13 cellular contexts compared by ENCODE assay signal in the genomic region with DNA sequence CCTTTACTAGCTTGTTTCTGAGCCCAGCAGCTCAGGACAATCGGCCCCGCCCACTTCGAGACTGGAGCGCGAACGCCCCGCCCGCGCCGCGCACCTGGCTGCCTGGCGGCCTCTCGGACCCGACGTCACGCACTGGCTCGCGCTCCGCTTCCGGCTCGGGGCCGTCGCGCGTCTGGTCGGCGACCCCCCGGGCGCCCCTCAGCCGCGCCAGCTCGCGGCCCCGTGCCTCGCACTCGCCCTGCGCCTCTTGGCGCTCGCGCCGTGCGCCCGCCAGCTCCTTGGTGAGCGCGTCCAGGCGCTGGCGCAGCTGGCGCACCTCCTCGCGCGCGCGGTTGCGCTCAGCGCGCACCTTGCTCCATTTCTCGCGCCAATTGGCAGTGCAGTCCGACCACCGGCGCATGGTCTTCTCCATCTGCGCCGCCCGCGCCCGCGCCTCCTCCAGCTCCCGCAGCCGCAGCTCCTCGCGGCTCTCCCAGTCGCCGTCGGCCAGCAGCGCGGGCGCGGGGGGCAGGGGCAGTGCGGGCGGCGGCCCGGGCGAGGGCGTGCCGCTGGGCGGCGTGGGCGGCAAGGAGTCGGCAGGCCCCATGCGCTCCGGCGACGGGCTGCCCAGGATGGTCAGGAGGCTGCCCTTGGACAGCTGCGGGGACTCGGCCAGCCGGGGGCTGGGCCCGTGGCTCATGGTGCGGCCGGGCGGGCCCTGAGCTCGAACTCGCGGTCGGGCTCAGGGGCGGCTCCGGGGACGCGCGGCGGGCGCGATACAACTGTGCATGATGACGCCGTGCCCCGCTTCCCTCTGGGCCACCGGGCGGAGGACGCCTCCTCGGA. TPM values are rescaled to one million over a fixed set of nuclear protein-coding genes. Genes with fewer than 3 reads are reported as not detected.
DNase-seq lines count a peak whose midpoint lies in the region; ATAC-seq and TF ChIP-seq lines count a peak whose summit lies in the region.
"Had no signal": no experiment of that assay in that cellular context is flagged by ENCODE, and none has a peak within 500 bp of the region (broad histone marks: within the 10 kb centered on the region; RNA-seq: fewer than 3 reads in every experiment).

No MANE protein-coding gene starts in this region.

- no peak for TF ChIP-seq EP300 in suprapubic skin (IDR thresholded peaks at IDR 0.05)

- TF ChIP-seq POLR2A in suprapubic skin (IDR thresholded peaks at IDR 0.05): no peak

- no peaks in the 10 kb centered on the region for H3K27me3 ChIP-seq in suprapubic skin

- POLR2A ChIA-PET in activated CD8-positive, alpha-beta T cell treated with anti-CD3 and anti-CD28 coated beads for 36 hours (lab: Charles Lee): interaction anchor here (0.9 kb wide), 1 partner anchor 9 kb away, joined by 7 read pairs; no protein-coding TSS in a partner anchor

- no peaks in the 10 kb centered on the region for H3K36me3 ChIP-seq in suprapubic skin
- H3K36me3 ChIP-seq: prostate gland had no signal

- no peaks in the 10 kb centered on the region for H3K9me3 Mint-ChIP-seq in T-helper 2 cell treated with Interferon-gamma antibody and Interleukin-4, amounts not matched to agents 5 μg/mL and 100 μg/mL, for 36 hours
- no peaks in the 10 kb centered on the region for H3K9me3 Mint-ChIP-seq in activated CD8-positive, alpha-beta T cell treated with anti-CD3 and anti-CD28 coated beads for 36 hours

- no peak overlapping the region for H3K27ac ChIP-seq in suprapubic skin

- peak overlapping the region; percentile 19 for H3K4me3 ChIP-seq in suprapubic skin
- H3K4me3 ChIP-seq: A549, prostate gland had no signal

- peaks cover 30% of the 10 kb centered on the region for H3K4me1 ChIP-seq in suprapubic skin

- peak overlapping the region; percentile 97 for H3K27ac Mint-ChIP-seq in T-helper 2 cell treated with Interferon-gamma antibody and Interleukin-4, amounts not matched to agents 5 μg/mL and 100 μg/mL, for 36 hours
- H3K27ac Mint-ChIP-seq in activated CD8-positive, alpha-beta T cell treated with anti-CD3 and anti-CD28 coated beads for 36 hours: peak overlapping the region; percentile 96

- peaks cover 8% of the 10 kb centered on the region for H3K36me3 Mint-ChIP-seq in T-helper 2 cell treated with Interferon-gamma antibody and Interleukin-4, amounts not matched to agents 5 μg/mL and 100 μg/mL, for 36 hours (ENCODE audit: low read depth)
- H3K36me3 Mint-ChIP-seq in activated CD8-positive, alpha-beta T cell treated with anti-CD3 and anti-CD28 coated beads for 36 hours (ENCODE audit: low read depth): peaks cover 4% of the 10 kb centered on the region

- in situ Hi-C loops in GM13976 (cut with MboI; ENCODE audit: low sequenced_read_pairs, unreplicated experiment): no loop called here

- H3K4me1 Mint-ChIP-seq in T-helper 2 cell treated with Interferon-gamma antibody and Interleukin-4, amounts not matched to agents 5 μg/mL and 100 μg/mL, for 36 hours (ENCODE audit: low read depth): peaks cover 40% of the 10 kb centered on the region
- H3K4me1 Mint-ChIP-seq in activated CD8-positive, alpha-beta T cell treated with anti-CD3 and anti-CD28 coated beads for 36 hours (ENCODE audit: low read depth): peaks cover 39% of the 10 kb centered on the region

- H3K4me3 Mint-ChIP-seq in T-helper 2 cell treated with Interferon-gamma antibody and Interleukin-4, amounts not matched to agents 5 μg/mL and 100 μg/mL, for 36 hours: no peak overlapping the region
- peak overlapping the region; percentile 54 for H3K4me3 Mint-ChIP-seq in activated CD8-positive, alpha-beta T cell treated with anti-CD3 and anti-CD28 coated beads for 36 hours

- no peaks in the 10 kb centered on the region for H3K9me3 ChIP-seq in suprapubic skin
- H3K9me3 ChIP-seq: A549, prostate gland had no signal

- TF ChIP-seq CTCF in activated CD8-positive, alpha-beta T cell treated with anti-CD3 and anti-CD28 coated beads for 36 hours (IDR thresholded peaks at IDR 0.05): no peak
- TF ChIP-seq CTCF in suprapubic skin (IDR thresholded peaks at IDR 0.05) (no peak), GM13976 (IDR thresholded peaks at IDR 0.05; ENCODE audit: borderline replicate concordance, control extremely low read depth, extremely low read depth, insufficient read depth, missing control alignments) (no peak)

- no peak for DNase-seq in T-helper 2 cell treated with Interferon-gamma antibody and Interleukin-4, amounts not matched to agents 5 μg/mL and 100 μg/mL, for 36 hours (ENCODE audit: low spot score)
- no peak for DNase-seq in T-helper 2 cell
- no peak for DNase-seq in activated CD8-positive, alpha-beta T cell treated with anti-CD3 and anti-CD28 coated beads for 36 hours
- DNase-seq in left kidney (ENCODE audit: low read depth, low spot score): peak; percentile 87
- DNase-seq in suprapubic skin (ENCODE audit: low spot score in 2 of 2): peak in 1 of 2 donors; percentile 61
- no peak for DNase-seq in GM13976 (ENCODE audit: low spot score)
- DNase-seq: amniotic stem cell had no signal

- WGBS in suprapubic skin: 74% methylated on average over 90 of the region's 119 CpGs

- ATAC-seq in activated CD8-positive, alpha-beta T cell treated with anti-CD3 and anti-CD28 coated beads for 36 hours: no peak
- ATAC-seq in HG03045 (IDR thresholded peaks at IDR 0.05; ENCODE audit: unreplicated experiment): no peak
- ATAC-seq in GM21390 (IDR thresholded peaks at IDR 0.05; ENCODE audit: unreplicated experiment): no peak

- no peaks in the 10 kb centered on the region for H3K27me3 Mint-ChIP-seq in T-helper 2 cell treated with Interferon-gamma antibody and Interleukin-4, amounts not matched to agents 5 μg/mL and 100 μg/mL, for 36 hours (ENCODE audit: low read depth)
- no peaks in the 10 kb centered on the region for H3K27me3 Mint-ChIP-seq in activated CD8-positive, alpha-beta T cell treated with anti-CD3 and anti-CD28 coated beads for 36 hours

- CTCF ChIA-PET in activated CD8-positive, alpha-beta T cell treated with anti-CD3 and anti-CD28 coated beads for 36 hours (lab: Charles Lee): interaction anchor here (0.9 to 3.7 kb wide), 8 partner anchors 8 to 119 kb away, joined by 3 to 18 read pairs (median 4); no protein-coding TSS in a partner anchor

- intact Hi-C loops in activated CD8-positive, alpha-beta T cell treated with anti-CD3 and anti-CD28 coated beads for 36 hours (cut with micrococcal nuclease): loop anchor here (5.0 kb wide), 1 partner anchor 61 kb away; no protein-coding TSS in a partner anchor

RNA-seq across cellular contexts. Expression of gene CCDC102A, which starts 7.7 kb away (rescaled TPM):
- 1 to 10 TPM; 7.1 to 7.9 TPM for total RNA-seq in activated CD8-positive, alpha-beta T cell treated with anti-CD3 and anti-CD28 coated beads for 36 hours
- total RNA-seq in suprapubic skin: 10 to 100 TPM in 1 of 4 donors, 1 to 10 TPM in 3; 7.1 to 11.5 (median 8.5) TPM

RNA-seq across cellular contexts. Expression of gene ADGRG5, which starts 13.7 kb away (rescaled TPM):
- total RNA-seq in activated CD8-positive, alpha-beta T cell treated with anti-CD3 and anti-CD28 coated beads for 36 hours: 1 to 10 TPM; 4.8 to 5.5 TPM
- total RNA-seq in suprapubic skin: under 1 TPM in 3 of 4 donors, not detected in 1; 0.16 to 0.53 (median 0.16) TPM
- total RNA-seq: Daoy, NCI-H460 had no signal

RNA-seq across cellular contexts. Expression of gene DOK4, which starts 42.4 kb away (rescaled TPM):
- total RNA-seq in activated CD8-positive, alpha-beta T cell treated with anti-CD3 and anti-CD28 coated beads for 36 hours: 1 to 10 TPM; 4.6 to 5.1 TPM
- total RNA-seq in suprapubic skin: 10 to 100 TPM; 29.8 to 66.8 (median 51.3) TPM

Comparison
In these comparisons a context has a peak if more than half of its experiments do, and no peak if none do; other contexts are left out.
1. RNA of gene DOK4, which starts 42.4 kb away (total RNA-seq): 29.8 to 66.8 TPM in suprapubic skin; 4.6 to 5.1 TPM in activated CD8-positive, alpha-beta T cell treated with anti-CD3 and anti-CD28 coated beads for 36 hours; every median in the first group is over 4 times any median in the second.